ENCODE assay signal across 22 cellular contexts in the genomic region with DNA sequence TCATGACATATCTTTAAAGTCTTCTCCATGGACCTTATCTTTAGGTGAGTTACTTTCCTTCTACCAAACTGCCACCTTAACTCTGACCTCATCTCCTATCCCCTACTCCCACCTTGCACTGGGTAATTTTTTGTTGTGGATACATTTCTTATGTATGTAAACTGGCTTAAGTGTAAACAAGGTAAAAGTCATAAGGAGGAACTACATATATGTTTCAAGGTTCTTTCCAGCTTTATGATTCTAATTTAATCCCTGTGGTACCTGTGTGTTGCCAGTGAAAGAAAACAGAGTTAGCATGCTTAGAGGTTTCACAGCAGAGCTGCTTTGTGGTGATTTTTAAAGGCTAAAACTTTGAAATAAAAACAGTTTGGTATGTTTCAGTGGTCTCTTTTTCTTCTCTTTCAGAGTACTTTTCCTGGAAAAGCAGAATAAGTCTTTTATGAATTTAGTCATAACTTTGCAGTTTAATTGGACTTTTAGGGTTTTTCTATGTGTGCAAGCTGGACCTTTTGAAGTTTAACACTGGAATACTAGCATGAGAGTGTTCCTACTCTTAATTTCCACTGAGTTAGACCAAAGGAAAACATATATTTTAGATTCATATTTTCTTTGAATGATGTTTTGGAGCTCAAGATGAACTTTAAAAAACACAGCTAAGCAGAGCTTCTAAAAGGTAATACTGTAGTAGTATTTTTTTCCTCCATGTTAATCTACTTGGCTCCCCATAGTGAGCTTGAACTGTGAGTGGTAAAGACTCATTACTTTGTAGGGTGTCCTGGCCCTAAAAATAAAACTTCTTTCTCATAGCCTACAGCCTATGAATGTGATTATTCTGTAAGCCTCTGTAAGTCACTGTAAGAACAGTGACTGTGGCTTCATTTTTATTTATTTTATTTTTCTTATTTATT.
DNase-seq lines count a peak whose midpoint lies in the region; ATAC-seq, FAIRE-seq and TF ChIP-seq lines count a peak whose summit lies in the region.
"Had no signal": no experiment of that assay in that cellular context is flagged by ENCODE, and none has a peak within 500 bp of the region (broad histone marks: within the 10 kb centered on the region; RNA-seq: fewer than 3 reads in every experiment).

No MANE protein-coding gene starts in this region.

- H4K20me1 ChIP-seq in GM12878 (ENCODE audit: control insufficient read depth, insufficient read depth): no peaks in the 10 kb centered on the region

- H3K27me3 ChIP-seq in GM12878 (replicated peaks in 1 of 2; ENCODE audit: control insufficient read depth in 2 of 2, insufficient read depth in 2 of 2, low read length in 1 of 2) (no peaks in the 10 kb centered on the region), uterus (no peaks in the 10 kb centered on the region)
- H3K27me3 ChIP-seq: thyroid gland had no signal

- peaks cover 8% of the 10 kb centered on the region; the same call in 2 of the 3 replicates for H3K9me3 ChIP-seq in GM12878 (replicated peaks; ENCODE audit: control insufficient read depth, insufficient read depth, low read length)
- H3K9me3 ChIP-seq in uterus: no peaks in the 10 kb centered on the region
- H3K9me3 ChIP-seq: psoas muscle, thyroid gland had no signal

- TF ChIP-seq CTCF in natural killer cell (IDR thresholded peaks at IDR 0.05) (no peak), GM12878 (IDR thresholded peaks at IDR 0.05 in 2 of 3, conservative IDR thresholded peaks at IDR 0.05 in 1 of 3; ENCODE audit: control insufficient read depth in 2 of 3, extremely low read depth in 1 of 3, insufficient read depth in 1 of 3, low read depth in 3 of 3, low read length in 3 of 3) (no peak), foreskin fibroblast (IDR thresholded peaks at IDR 0.05; ENCODE audit: low read depth, low read length) (no peak), uterus (IDR thresholded peaks at IDR 0.05) (no peak), coronary artery (IDR thresholded peaks at IDR 0.05) (no peak)

- SMC1A ChIA-PET in GM12878 (lab: Charles Lee; ENCODE audit: uncharacterized antibody, unreplicated experiment): interaction anchor here (0.7 to 1.9 kb wide), 6 partner anchors 9 to 104 kb away, joined by 3 to 4 read pairs (median 4); no protein-coding TSS in a partner anchor

- no peak overlapping the region for H3K9ac ChIP-seq in GM12878 (ENCODE audit: control insufficient read depth, insufficient read depth, low read length)

- no peak for DNase-seq in natural killer cell treated with Interleukin-12 subunit alpha and Interleukin-12 subunit beta and Interleukin-15 and Interleukin-18, amount 100 ng/mL, for 72 hours (ENCODE audit: low spot score)
- DNase-seq in natural killer cell: no peak
- no peak for DNase-seq in T-cell
- no peak for DNase-seq in GM12878 (ENCODE audit: low read depth, low spot score)
- DNase-seq in urothelium cell line (ENCODE audit: low spot score): no peak
- DNase-seq in foreskin fibroblast: no peak
- DNase-seq in uterus: no peak
- no peak for DNase-seq in coronary artery (ENCODE audit: low spot score)
- DNase-seq: activated CD4-positive, alpha-beta T cell treated with anti-CD3 and anti-CD28 coated beads, Interleukin-2, amount 50 U/mL, for 1 hour; activated T-cell treated with anti-CD3 and anti-CD28 coated beads, Interleukin-2, amount 50 U/mL, for 4 hours; amniotic stem cell; cortex of kidney; DMS79 treated with DMSO at 0.1 percent for 48 hours; islet precursor cell; Kasumi-1; NCI-H1694 treated with DMSO at 0.1 percent for 48 hours; NCI-H526 treated with DMSO at 0.1 percent for 48 hours; psoas muscle; thyroid gland had no signal

- intact Hi-C loops in natural killer cell (cut with micrococcal nuclease) (no loop called here), GM12878 (cut with micrococcal nuclease; ENCODE audit: unreplicated experiment) (no loop called here), uterus (cut with DNase I; ENCODE audit: low total_unique reads) (no loop called here)

- H3K36me3 ChIP-seq in GM12878 (ENCODE audit: control insufficient read depth in 2 of 2, insufficient read depth in 2 of 2, low read length in 1 of 2): peaks cover 0 to 7% of the 10 kb centered on the region in 2 experiments; a peak in 1 of 4 replicates
- no peaks in the 10 kb centered on the region for H3K36me3 ChIP-seq in uterus
- H3K36me3 ChIP-seq: thyroid gland had no signal

- H2AFZ ChIP-seq in GM12878 (ENCODE audit: control insufficient read depth, low read depth, low read length): no peak overlapping the region

- peaks cover 24% of the 10 kb centered on the region for H3K79me2 ChIP-seq in GM12878 (ENCODE audit: control insufficient read depth, insufficient read depth, low read length)

- H3K4me3 Mint-ChIP-seq in natural killer cell treated with Interleukin-12 subunit alpha and Interleukin-12 subunit beta and Interleukin-15 and Interleukin-18, amount 100 ng/mL, for 72 hours: peak overlapping the region; percentile 45
- H3K4me3 Mint-ChIP-seq in natural killer cell (no peak overlapping the region), T-cell (no peak overlapping the region)
- H3K4me3 Mint-ChIP-seq: activated T-cell treated with anti-CD3 and anti-CD28 coated beads, Interleukin-2, amount 50 U/mL, for 4 hours had no signal

- peaks cover 10% of the 10 kb centered on the region for H3K36me3 Mint-ChIP-seq in natural killer cell treated with Interleukin-12 subunit alpha and Interleukin-12 subunit beta and Interleukin-15 and Interleukin-18, amount 100 ng/mL, for 72 hours
- H3K36me3 Mint-ChIP-seq in natural killer cell: no peaks in the 10 kb centered on the region
- H3K36me3 Mint-ChIP-seq in T-cell: peaks cover 14% of the 10 kb centered on the region

- H3K4me1 ChIP-seq in GM12878 (ENCODE audit: control insufficient read depth, insufficient read depth, low read length) (no peaks in the 10 kb centered on the region), uterus (no peaks in the 10 kb centered on the region)
- H3K4me1 ChIP-seq: thyroid gland had no signal

- H3K4me3 ChIP-seq in GM12878 (no peak overlapping the region), foreskin fibroblast (ENCODE audit: low read depth in 1 of 2, low read length in 2 of 2) (no peak overlapping the region), uterus (no peak overlapping the region), coronary artery (no peak overlapping the region)
- H3K4me3 ChIP-seq: psoas muscle, thyroid gland had no signal

- peaks cover 9 to 34% of the 10 kb centered on the region in 2 donors for H3K4me1 Mint-ChIP-seq in natural killer cell treated with Interleukin-12 subunit alpha and Interleukin-12 subunit beta and Interleukin-15 and Interleukin-18, amount 100 ng/mL, for 72 hours (ENCODE audit: low read depth in 2 of 2)
- H3K4me1 Mint-ChIP-seq in natural killer cell (peaks cover 11 to 18% of the 10 kb centered on the region in 2 donors), T-cell (peaks cover 44 to 55% (median 50%) of the 10 kb centered on the region in 3 donors)

- no peak for FAIRE-seq in GM12878 (lab: Jason Lieb, UNC)
- peak; percentile 30 for FAIRE-seq in urothelium cell line (lab: Jason Lieb, UNC)
- FAIRE-seq: bronchial epithelial cell, GM12892, TTC549 had no signal

- no peak for TF ChIP-seq POLR2A in GM12878 (IDR thresholded peaks at IDR 0.05; ENCODE audit: low read depth, low read length)
- no peak for TF ChIP-seq POLR2A in uterus (IDR thresholded peaks at IDR 0.05)

- peak; percentile 32 to 71 for ATAC-seq in natural killer cell treated with Interleukin-12 subunit alpha and Interleukin-12 subunit beta and Interleukin-15 and Interleukin-18, amount 100 ng/mL, for 72 hours
- ATAC-seq in natural killer cell (no peak), T-cell (replicated peaks in 1 of 4) (no peak), GM12878 (peak; percentile 41)
- ATAC-seq: psoas muscle had no signal

- BruUV-seq in GM12878 (replicated peaks; lab: Mats Ljungman, UMichigan): no TSS peak

- CTCF ChIA-PET in T-cell (lab: Charles Lee) (no interaction called here), GM12878 (lab: Yijun Ruan, JAX) (interaction anchor here (0.5 to 1.8 kb wide), 7 partner anchors 10 to 1368 kb away, joined by 3 to 6 read pairs (median 4); no protein-coding TSS in a partner anchor)

- RAD21 ChIA-PET in GM12878 (lab: Charles Lee; ENCODE audit: unreplicated experiment): interaction anchor here (1.5 kb wide), 1 partner anchor 102 kb away, joined by 4 read pairs; no protein-coding TSS in a partner anchor

- H3K27ac ChIP-seq in GM12878 (ENCODE audit: control insufficient read depth, insufficient read depth) (peak overlapping the region; percentile 9; the same call in 1 of the 2 replicates), uterus (no peak overlapping the region), coronary artery (no peak overlapping the region)
- H3K27ac ChIP-seq: psoas muscle, thyroid gland had no signal

- POLR2A ChIA-PET in T-cell (lab: Charles Lee) (no interaction called here), GM12878 (lab: Charles Lee) (no interaction called here)

- H3K9me3 Mint-ChIP-seq in natural killer cell treated with Interleukin-12 subunit alpha and Interleukin-12 subunit beta and Interleukin-15 and Interleukin-18, amount 100 ng/mL, for 72 hours: no peaks in the 10 kb centered on the region
- H3K9me3 Mint-ChIP-seq in natural killer cell: no peaks in the 10 kb centered on the region
- H3K9me3 Mint-ChIP-seq in T-cell: peaks cover 0 to 3% (median 0%) of the 10 kb centered on the region in 3 donors
- H3K9me3 Mint-ChIP-seq: activated T-cell treated with anti-CD3 and anti-CD28 coated beads, Interleukin-2, amount 50 U/mL, for 4 hours had no signal

- in situ Hi-C loops in GM12878 (cut with MboI): no loop called here

- H3K27me3 Mint-ChIP-seq in natural killer cell treated with Interleukin-12 subunit alpha and Interleukin-12 subunit beta and Interleukin-15 and Interleukin-18, amount 100 ng/mL, for 72 hours: no peaks in the 10 kb centered on the region
- no peaks in the 10 kb centered on the region for H3K27me3 Mint-ChIP-seq in natural killer cell (ENCODE audit: low read depth in 2 of 2)
- H3K27me3 Mint-ChIP-seq in T-cell: no peaks in the 10 kb centered on the region

- no peak for TF ChIP-seq EP300 in GM12878 (IDR thresholded peaks at IDR 0.05; ENCODE audit: borderline replicate concordance in 1 of 2, control insufficient read depth in 1 of 2, low read depth in 2 of 2, low read length in 2 of 2)

- H3K4me2 ChIP-seq in GM12878 (ENCODE audit: control insufficient read depth, insufficient read depth): no peak overlapping the region

- H3K27ac Mint-ChIP-seq in natural killer cell treated with Interleukin-12 subunit alpha and Interleukin-12 subunit beta and Interleukin-15 and Interleukin-18, amount 100 ng/mL, for 72 hours: peak overlapping the region in 1 of 2 donors; percentile 54
- no peak overlapping the region for H3K27ac Mint-ChIP-seq in natural killer cell
- H3K27ac Mint-ChIP-seq in T-cell: peak overlapping the region; percentile 25 to 82

- no peak for TF ChIP-seq RAD21 in GM12878 (IDR thresholded peaks at IDR 0.05; ENCODE audit: insufficient read depth, low read depth, low read length)

TF ChIP-seq in GM12878, 131 proteins besides CTCF, POLR2A, EP300 and RAD21:
- no peak for TF ChIP-seq LARP7 (IDR thresholded peaks at IDR 0.05)
- peak; percentile 43; the same call in 1 of the 2 replicates for TF ChIP-seq RUNX3 (IDR thresholded peaks at IDR 0.05; ENCODE audit: low read length)

Comparison
In these comparisons a context has a peak if more than half of its experiments do, and no peak if none do; other contexts are left out.
1. ATAC-seq: peak in natural killer cell treated with Interleukin-12 subunit alpha and Interleukin-12 subunit beta and Interleukin-15 and Interleukin-18, amount 100 ng/mL, for 72 hours (2 of 2) and GM12878 (single experiment); none in natural killer cell (0 of 3) and T-cell (0 of 4).
2. H3K27ac Mint-ChIP-seq: peak in T-cell (2 of 2); none in natural killer cell (0 of 2).